Comparison of ENCODE assay signal across 1 cellular context in genomic region chr20:48875914-48876240, GRCh38.
TF ChIP-seq lines count a peak whose summit lies in the region.

No MANE protein-coding gene starts in this region.

TF ChIP-seq in K562, 482 proteins besides CTCF, POLR2A, EP300 and RAD21 (continued from another document):
- TF ChIP-seq HMGXB4 (CRISPR knock-in tag; IDR thresholded peaks at IDR 0.05) (no peak), HMG20A (CRISPR knock-in tag; conservative IDR thresholded peaks at IDR 0.05) (no peak), IRF1 (CRISPR knock-in tag; IDR thresholded peaks at IDR 0.05; ENCODE audit: borderline replicate concordance) (no peak), NR2C2 (CRISPR knock-in tag; IDR thresholded peaks at IDR 0.05) (no peak), NR2C2 (tag; IDR thresholded peaks at IDR 0.05) (peak; percentile 43; the same call in 1 of the 2 replicates), JUN (IDR thresholded peaks at IDR 0.05; ENCODE audit: borderline replicate concordance, low read depth, low read length) (0 out of 2 replicates have a peak, but pooled peaks have one; percentile 16), JUN (CRISPR knock-in tag; IDR thresholded peaks at IDR 0.05; ENCODE audit: borderline replicate concordance) (no peak), NBN (IDR thresholded peaks at IDR 0.05; ENCODE audit: low read depth) (no peak), SIN3A (IDR thresholded peaks at IDR 0.05; ENCODE audit: borderline replicate concordance in 2 of 2, control insufficient read depth in 1 of 2, low read depth in 2 of 2, low read length in 2 of 2) (no peak), ATF3 (IDR thresholded peaks at IDR 0.05) (peak; percentile 55), ATF3 (CRISPR knock-in tag; conservative IDR thresholded peaks at IDR 0.05) (no peak), JUND (IDR thresholded peaks at IDR 0.05; ENCODE audit: borderline replicate concordance, low read depth, low read length) (peak; percentile 81), JUND (tag; IDR thresholded peaks at IDR 0.05; ENCODE audit: borderline replicate concordance, low read depth, low read length) (peak; percentile 69; the same call in 2 of the 3 replicates)
